8 cellular contexts compared by ENCODE assay signal in the genomic region with DNA sequence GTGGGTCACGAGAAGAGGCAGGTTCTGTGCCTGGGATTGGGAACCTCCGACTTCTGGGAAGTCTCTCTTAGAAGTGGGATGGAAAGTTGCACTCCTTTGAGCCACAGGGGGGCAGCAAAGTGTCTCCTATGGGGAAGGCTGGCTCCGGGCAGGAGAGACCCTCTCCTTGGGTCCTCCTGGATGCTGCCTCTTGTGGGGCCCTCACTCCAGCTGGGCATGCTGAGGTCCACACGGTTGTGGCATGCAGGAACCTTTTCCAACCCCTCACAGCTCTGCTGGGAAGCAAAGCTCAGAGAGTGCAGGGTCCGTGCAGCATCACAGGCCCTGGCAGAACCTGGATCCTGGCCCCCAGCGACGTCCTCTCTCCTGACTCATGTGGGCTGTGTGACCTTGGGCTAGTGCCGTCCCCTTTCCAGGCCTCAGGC. TPM values are rescaled to one million over a fixed set of nuclear protein-coding genes. Genes with fewer than 3 reads are reported as not detected.
DNase-seq lines count a peak whose midpoint lies in the region; ATAC-seq and TF ChIP-seq lines count a peak whose summit lies in the region.

No MANE protein-coding gene starts in this region.

- H3K4me3 ChIP-seq in GM23338 (no peak overlapping the region), OCI-LY3 (ENCODE audit: low read length) (no peak overlapping the region), epithelial cell of proximal tubule (ENCODE audit: low read depth, low read length) (no peak overlapping the region), parathyroid adenoma (ENCODE audit: low read depth, low read length) (no peak overlapping the region)

- H3K9me2 ChIP-seq in GM23338 (ENCODE audit: insufficient read depth) = no peaks in the 10 kb centered on the region

- H3K9ac ChIP-seq in OCI-LY3 (ENCODE audit: low read length) (no peak overlapping the region), parathyroid adenoma (no peak overlapping the region)

- H3K4me1 ChIP-seq in GM23338 (ENCODE audit: insufficient read depth) (no peaks in the 10 kb centered on the region), OCI-LY3 (ENCODE audit: low read length) (no peaks in the 10 kb centered on the region), parathyroid adenoma (no peaks in the 10 kb centered on the region)

- ATAC-seq in GM23338 (peak; percentile 97), HG03159 (IDR thresholded peaks at IDR 0.05; ENCODE audit: unreplicated experiment) (no peak)

- 0 out of 3 replicates have a peak, but pooled peaks cover 3% of the 10 kb centered on the region for H3K4me1 Mint-ChIP-seq in GM23338

- H3K4me3 Mint-ChIP-seq in GM23338 = no peak overlapping the region

- H3K36me3 ChIP-seq in GM23338 (ENCODE audit: insufficient read depth) = no peaks in the 10 kb centered on the region
- no peaks in the 10 kb centered on the region for H3K36me3 ChIP-seq in OCI-LY3 (replicated peaks; ENCODE audit: low read depth, low read length)
- no peaks in the 10 kb centered on the region for H3K36me3 ChIP-seq in parathyroid adenoma (ENCODE audit: control insufficient read depth, insufficient read depth, low read length)

- H3K27me3 ChIP-seq in GM23338 (ENCODE audit: insufficient read depth) (no peaks in the 10 kb centered on the region), OCI-LY3 (ENCODE audit: low read depth, low read length) (peaks cover 54% of the 10 kb centered on the region), parathyroid adenoma (ENCODE audit: control insufficient read depth, insufficient read depth, low read length) (no peaks in the 10 kb centered on the region)

- H3K79me2 ChIP-seq in GM23338 (replicated peaks; ENCODE audit: insufficient read depth) (no peaks in the 10 kb centered on the region), OCI-LY3 (ENCODE audit: low read length) (no peaks in the 10 kb centered on the region), parathyroid adenoma (no peaks in the 10 kb centered on the region)

- H4K20me1 ChIP-seq in GM23338 (replicated peaks; ENCODE audit: insufficient read depth) (no peaks in the 10 kb centered on the region), OCI-LY3 (ENCODE audit: insufficient read depth, low read length) (no peaks in the 10 kb centered on the region)

- TF ChIP-seq CTCF in GM23338 (conservative IDR thresholded peaks at IDR 0.05; ENCODE audit: low read depth in 2 of 2) (peak; percentile 78 to 97), OCI-LY3 (IDR thresholded peaks at IDR 0.05; ENCODE audit: low read depth, low read length) (peak; percentile 91), epithelial cell of proximal tubule (conservative IDR thresholded peaks at IDR 0.05; ENCODE audit: low read depth, low read length) (peak; percentile 77), parathyroid adenoma (IDR thresholded peaks at IDR 0.05) (peak; percentile 49)

- H2AFZ ChIP-seq in GM23338 = peak overlapping the region; percentile 86; the same call in 1 of the 2 replicates
- no peak overlapping the region for H2AFZ ChIP-seq in OCI-LY3 (ENCODE audit: low read depth, low read length)
- H2AFZ ChIP-seq in parathyroid adenoma = no peak overlapping the region

- DNase-seq in AG20443 (ENCODE audit: low spot score) = peak; percentile 65
- peak; percentile 95 for DNase-seq in GM23338 (ENCODE audit: low spot score)
- DNase-seq in epithelial cell of proximal tubule (ENCODE audit: low read depth) = no peak
- DNase-seq in stimulated activated CD4-positive, alpha-beta T cell treated with anti-CD3 and anti-CD28 coated beads, Interleukin-4, amount 100 ng/mL, for 24 hours = no peak
- no peak for DNase-seq in GM19240 (ENCODE audit: insufficient read length, low spot score)

- H3K4me2 ChIP-seq in GM23338 (no peak overlapping the region), OCI-LY3 (ENCODE audit: low read length) (no peak overlapping the region), parathyroid adenoma (ENCODE audit: low read length) (no peak overlapping the region)

- H3K9me3 ChIP-seq in OCI-LY3 (ENCODE audit: insufficient read depth, low read length) (no peaks in the 10 kb centered on the region), parathyroid adenoma (ENCODE audit: control insufficient read depth, low read length) (no peaks in the 10 kb centered on the region)

- H3K36me3 Mint-ChIP-seq in GM23338 (ENCODE audit: low read depth) = no peaks in the 10 kb centered on the region

- no peaks in the 10 kb centered on the region for H3K9me3 Mint-ChIP-seq in GM23338

- no peak overlapping the region for H3K27ac Mint-ChIP-seq in GM23338

- H3K27ac ChIP-seq in GM23338 (ENCODE audit: low read depth) = no peak overlapping the region
- H3K27ac ChIP-seq in OCI-LY3 (ENCODE audit: low read length) = no peak overlapping the region
- H3K27ac ChIP-seq in parathyroid adenoma = no peak overlapping the region

- H3K27me3 Mint-ChIP-seq in GM23338 (ENCODE audit: insufficient read depth, low read depth, poor library complexity) = no peaks in the 10 kb centered on the region

- H3F3A ChIP-seq in GM23338 (replicated peaks; ENCODE audit: low read depth) = no peaks in the 10 kb centered on the region

TF ChIP-seq in GM23338, 12 proteins besides CTCF, POLR2A, EP300 and RAD21:
- TF ChIP-seq NANOG (IDR thresholded peaks at IDR 0.05; ENCODE audit: borderline replicate concordance) (no peak), STAT1 (IDR thresholded peaks at IDR 0.05; ENCODE audit: unreplicated experiment) (no peak)

RNA-seq across cellular contexts. Expression of a gene that starts 17.4 kb away (rescaled TPM):
- not detected in 2 replicates for total RNA-seq in GM23338 (2014; rRNA removed; shearing (Covaris generic))
- 0.45 TPM in 1 of 2 replicates, not detected in the other for polyA plus RNA-seq in GM23338 (2016; fragmentation: Nextera tagmentation; extraction: Ambion mirVana)
- 6.3 and 11.8 TPM in 2 replicates for total RNA-seq in epithelial cell of proximal tubule

RNA-seq across cellular contexts. Expression of a gene that starts 32.1 kb away (rescaled TPM):
- not detected in 2 replicates for total RNA-seq in GM23338 (2014; rRNA removed; shearing (Covaris generic))
- polyA plus RNA-seq in GM23338 (2016; fragmentation: Nextera tagmentation; extraction: Ambion mirVana) = 0.16 and 0.18 TPM in 2 replicates
- 0.06 TPM in 1 of 2 replicates, not detected in the other for total RNA-seq in epithelial cell of proximal tubule

RNA-seq across cellular contexts. Expression of a gene that starts 35.9 kb away (rescaled TPM):
- not detected in 2 replicates for total RNA-seq in GM23338 (2014; rRNA removed; shearing (Covaris generic))
- 0.57 TPM in 1 of 2 replicates, not detected in the other for polyA plus RNA-seq in GM23338 (2016; fragmentation: Nextera tagmentation; extraction: Ambion mirVana)
- not detected in 2 replicates for total RNA-seq in epithelial cell of proximal tubule

Comparison
In these comparisons a context has a peak if more than half of its experiments do, and no peak if none do; other contexts are left out.
1. DNase-seq: peak in AG20443 (single experiment) and GM23338 (single experiment); none in epithelial cell of proximal tubule (single experiment), stimulated activated CD4-positive, alpha-beta T cell treated with anti-CD3 and anti-CD28 coated beads, Interleukin-4, amount 100 ng/mL, for 24 hours (single experiment) and GM19240 (single experiment).
2. Peak in every context shown above with its lines, with median percentiles within 50 percentile points of each other: CTCF ChIP-seq.